25 cellular contexts compared by ENCODE assay signal in the genomic region with DNA sequence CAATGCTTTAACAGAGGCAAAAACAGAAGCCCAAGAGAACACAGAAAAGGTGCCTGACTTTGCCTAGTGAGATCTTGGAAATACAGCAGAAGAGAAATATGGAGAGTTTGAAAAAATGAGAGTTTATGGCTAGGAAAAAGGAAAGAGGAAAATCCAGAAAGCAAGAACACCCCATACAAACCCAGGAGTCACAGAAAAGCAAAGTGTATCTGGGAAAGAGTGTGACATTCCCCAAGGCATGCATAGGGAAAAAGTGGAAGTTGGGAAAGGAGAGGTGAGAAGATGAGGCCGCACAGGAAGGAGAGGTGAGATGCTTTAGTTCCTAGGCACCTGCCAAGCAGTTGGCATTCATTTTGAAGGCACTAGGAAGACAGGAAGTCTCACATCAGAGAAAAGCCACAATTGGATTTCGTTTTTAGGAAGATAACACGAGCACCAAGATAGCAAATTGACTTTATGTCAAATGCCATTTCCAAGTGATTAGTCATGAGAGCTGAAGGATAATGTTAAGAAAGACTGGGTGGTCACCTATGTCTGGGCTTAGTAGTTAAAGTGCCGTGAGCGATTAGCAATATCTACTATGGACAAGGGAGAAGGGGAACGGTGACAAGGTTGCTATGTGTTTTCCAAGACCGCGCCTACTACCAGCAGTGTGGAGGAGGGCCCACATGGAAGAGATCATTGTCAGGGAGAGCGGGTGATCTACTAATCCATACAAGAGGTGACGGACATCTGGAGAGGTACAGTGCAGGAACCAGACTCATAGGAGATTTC.
A peak's percentile ranks its signal among the peaks of the same experiment; 100 is the strongest.
DNase-seq lines count a peak whose midpoint lies in the region; ATAC-seq and TF ChIP-seq lines count a peak whose summit lies in the region.
"Had no signal": no experiment of that assay in that cellular context is flagged by ENCODE, and none has a peak within 500 bp of the region (broad histone marks: within the 10 kb centered on the region; RNA-seq: fewer than 3 reads in every experiment).

No MANE protein-coding gene starts in this region.

- no peaks in the 10 kb centered on the region for H3K79me2 ChIP-seq in ACC112 (ENCODE audit: control insufficient read depth, insufficient read depth, low read length, unreplicated experiment)
- H3K79me2 ChIP-seq: hepatocyte had no signal

- H3K27ac Mint-ChIP-seq in HFFc6 = peak overlapping the region; percentile 62; the same call in 1 of the 2 replicates
- no peak overlapping the region for H3K27ac Mint-ChIP-seq in activated T-helper 1 cell treated with anti-CD3 and anti-CD28 coated beads, Interleukin-12 subunit alpha, Interleukin-12 subunit beta, Interleukin-2, Interleukin-4 antibody, amounts not matched to agents 30 ng/mL and 10 ng/mL and 1 ng/mL, durations not matched to agents 14 hours and 24 hours and 36 hours
- no peak overlapping the region for H3K27ac Mint-ChIP-seq in stimulated activated naive CD8-positive, alpha-beta T cell treated with anti-CD3 and anti-CD28 coated beads, Interleukin-15, amount 100 ng/mL, for 72 hours
- H3K27ac Mint-ChIP-seq: activated CD4-positive, alpha-beta memory T cell treated with anti-CD3 and anti-CD28 coated beads for 36 hours; activated naive CD8-positive, alpha-beta T cell treated with anti-CD3 and anti-CD28 coated beads for 36 hours; CD14-positive monocyte; immature natural killer cell had no signal

- H3K4me1 Mint-ChIP-seq in HFFc6 (ENCODE audit: low read depth) = peaks cover 32% of the 10 kb centered on the region
- peaks cover 5% of the 10 kb centered on the region for H3K4me1 Mint-ChIP-seq in activated T-helper 1 cell treated with anti-CD3 and anti-CD28 coated beads, Interleukin-12 subunit alpha, Interleukin-12 subunit beta, Interleukin-2, Interleukin-4 antibody, amounts not matched to agents 30 ng/mL and 10 ng/mL and 1 ng/mL, durations not matched to agents 14 hours and 24 hours and 36 hours (ENCODE audit: low read depth)
- peaks cover 6% of the 10 kb centered on the region for H3K4me1 Mint-ChIP-seq in stimulated activated naive CD8-positive, alpha-beta T cell treated with anti-CD3 and anti-CD28 coated beads, Interleukin-15, amount 100 ng/mL, for 72 hours
- H3K4me1 Mint-ChIP-seq: activated naive CD8-positive, alpha-beta T cell treated with anti-CD3 and anti-CD28 coated beads for 36 hours; immature natural killer cell had no signal

- intact Hi-C loops in psoas muscle (cut with DNase I) = loop anchor here (5.0 to 10.0 kb wide), 4 partner anchors 544 to 1604 kb away; no protein-coding TSS in a partner anchor
- intact Hi-C loops in activated T-helper 1 cell treated with anti-CD3 and anti-CD28 coated beads, Interleukin-12 subunit alpha, Interleukin-12 subunit beta, Interleukin-2, Interleukin-4 antibody, amounts not matched to agents 30 ng/mL and 10 ng/mL and 1 ng/mL, durations not matched to agents 14 hours and 24 hours and 36 hours (cut with micrococcal nuclease) = loop anchor here (10.0 kb wide), 2 partner anchors 246 to 544 kb away; no protein-coding TSS in a partner anchor

- WGBS in esophagus, 2 donors = 71 to 79% methylated on average over 10 of the region's 10 CpGs
- 59 to 68% (median 64%) methylated on average over 10 of the region's 10 CpGs for WGBS in psoas muscle, 3 donors

- H3K36me3 Mint-ChIP-seq in HFFc6 (ENCODE audit: low read depth) = no peaks in the 10 kb centered on the region
- no peaks in the 10 kb centered on the region for H3K36me3 Mint-ChIP-seq in activated T-helper 1 cell treated with anti-CD3 and anti-CD28 coated beads, Interleukin-12 subunit alpha, Interleukin-12 subunit beta, Interleukin-2, Interleukin-4 antibody, amounts not matched to agents 30 ng/mL and 10 ng/mL and 1 ng/mL, durations not matched to agents 14 hours and 24 hours and 36 hours (ENCODE audit: low read depth)
- H3K36me3 Mint-ChIP-seq: activated CD4-positive, alpha-beta memory T cell treated with anti-CD3 and anti-CD28 coated beads for 36 hours; activated naive CD8-positive, alpha-beta T cell treated with anti-CD3 and anti-CD28 coated beads for 36 hours; CD14-positive monocyte; immature natural killer cell had no signal

- no peaks in the 10 kb centered on the region for H3K36me3 ChIP-seq in ACC112 (ENCODE audit: insufficient read depth, low read length)
- no peaks in the 10 kb centered on the region for H3K36me3 ChIP-seq in esophagus (ENCODE audit: control insufficient read depth in 2 of 2, insufficient read depth in 2 of 2, low read length in 1 of 2)
- H3K36me3 ChIP-seq in psoas muscle (ENCODE audit: insufficient read depth in 1 of 2, low read depth in 1 of 2) = no peaks in the 10 kb centered on the region
- H3K36me3 ChIP-seq: ascending aorta, prostate gland, SJCRH30 had no signal

- H3K27me3 Mint-ChIP-seq in HFFc6 (ENCODE audit: insufficient read depth) = peaks cover 3% of the 10 kb centered on the region
- peaks cover 27% of the 10 kb centered on the region for H3K27me3 Mint-ChIP-seq in activated T-helper 1 cell treated with anti-CD3 and anti-CD28 coated beads, Interleukin-12 subunit alpha, Interleukin-12 subunit beta, Interleukin-2, Interleukin-4 antibody, amounts not matched to agents 30 ng/mL and 10 ng/mL and 1 ng/mL, durations not matched to agents 14 hours and 24 hours and 36 hours (ENCODE audit: insufficient read depth)
- H3K27me3 Mint-ChIP-seq in stimulated activated naive CD8-positive, alpha-beta T cell treated with anti-CD3 and anti-CD28 coated beads, Interleukin-15, amount 100 ng/mL, for 72 hours = peaks cover 38% of the 10 kb centered on the region

- H3K9me3 Mint-ChIP-seq in HFFc6 = no peaks in the 10 kb centered on the region
- no peaks in the 10 kb centered on the region for H3K9me3 Mint-ChIP-seq in activated T-helper 1 cell treated with anti-CD3 and anti-CD28 coated beads, Interleukin-12 subunit alpha, Interleukin-12 subunit beta, Interleukin-2, Interleukin-4 antibody, amounts not matched to agents 30 ng/mL and 10 ng/mL and 1 ng/mL, durations not matched to agents 14 hours and 24 hours and 36 hours
- H3K9me3 Mint-ChIP-seq in stimulated activated naive CD8-positive, alpha-beta T cell treated with anti-CD3 and anti-CD28 coated beads, Interleukin-15, amount 100 ng/mL, for 72 hours = no peaks in the 10 kb centered on the region
- H3K9me3 Mint-ChIP-seq: activated CD4-positive, alpha-beta memory T cell treated with anti-CD3 and anti-CD28 coated beads for 36 hours; activated naive CD8-positive, alpha-beta T cell treated with anti-CD3 and anti-CD28 coated beads for 36 hours; CD14-positive monocyte; immature natural killer cell; neural crest cell had no signal

- no peak overlapping the region for H3K4me3 Mint-ChIP-seq in HFFc6
- no peak overlapping the region for H3K4me3 Mint-ChIP-seq in activated T-helper 1 cell treated with anti-CD3 and anti-CD28 coated beads, Interleukin-12 subunit alpha, Interleukin-12 subunit beta, Interleukin-2, Interleukin-4 antibody, amounts not matched to agents 30 ng/mL and 10 ng/mL and 1 ng/mL, durations not matched to agents 14 hours and 24 hours and 36 hours
- H3K4me3 Mint-ChIP-seq in stimulated activated naive CD8-positive, alpha-beta T cell treated with anti-CD3 and anti-CD28 coated beads, Interleukin-15, amount 100 ng/mL, for 72 hours = no peak overlapping the region
- H3K4me3 Mint-ChIP-seq: activated CD4-positive, alpha-beta memory T cell treated with anti-CD3 and anti-CD28 coated beads for 36 hours; activated naive CD8-positive, alpha-beta T cell treated with anti-CD3 and anti-CD28 coated beads for 36 hours; CD14-positive monocyte; immature natural killer cell; neural crest cell had no signal

- H2AFZ ChIP-seq in ACC112 (ENCODE audit: low read length, unreplicated experiment) = peak overlapping the region; percentile 4
- H2AFZ ChIP-seq: hepatocyte had no signal

- H3K9me3 ChIP-seq in esophagus (ENCODE audit: control insufficient read depth in 2 of 2, insufficient read depth in 1 of 2, low read depth in 1 of 2, low read length in 1 of 2) (no peaks in the 10 kb centered on the region), psoas muscle (no peaks in the 10 kb centered on the region)
- H3K9me3 ChIP-seq: ascending aorta, prostate gland, SJCRH30 had no signal

- H3K27ac ChIP-seq in ACC112 (ENCODE audit: low read depth, low read length) = peak overlapping the region; percentile 24; the same call in 1 of the 2 replicates
- H3K27ac ChIP-seq in esophagus (ENCODE audit: low read depth in 2 of 2, low read length in 1 of 2) = peak overlapping the region; percentile 0 to 36
- H3K27ac ChIP-seq in psoas muscle = peak overlapping the region; percentile 60
- H3K27ac ChIP-seq: ascending aorta, dorsolateral prefrontal cortex, hepatocyte, prostate gland, SJCRH30 had no signal

- H3K27me3 ChIP-seq in ACC112 (ENCODE audit: insufficient read depth, low read length) (no peaks in the 10 kb centered on the region), esophagus (ENCODE audit: control insufficient read depth in 1 of 2, insufficient read depth in 2 of 2, low read length in 2 of 2) (no peaks in the 10 kb centered on the region), psoas muscle (ENCODE audit: insufficient read depth in 3 of 3, low read length in 2 of 3) (no peaks in the 10 kb centered on the region)
- H3K27me3 ChIP-seq: ascending aorta, hepatocyte, SJCRH30 had no signal

- H3K4me3 ChIP-seq in ACC112 (ENCODE audit: low read depth, low read length) (no peak overlapping the region), esophagus (ENCODE audit: low read depth in 1 of 2, low read length in 2 of 2) (no peak overlapping the region), psoas muscle (no peak overlapping the region)
- H3K4me3 ChIP-seq: ascending aorta, dorsolateral prefrontal cortex, hepatocyte, prostate gland, SJCRH30, skin epidermis had no signal

- ATAC-seq in psoas muscle = peak in 2 of 4 donors; percentile 3 to 9
- ATAC-seq in stimulated activated naive CD8-positive, alpha-beta T cell treated with anti-CD3 and anti-CD28 coated beads, Interleukin-15, amount 100 ng/mL, for 72 hours = no peak
- ATAC-seq: activated CD4-positive, CD25-positive, alpha-beta regulatory T cell treated with anti-CD3 and anti-CD28 coated beads, Interleukin-2, amount 50 U/mL, for 24 hours; Panc1 had no signal

- TF ChIP-seq CTCF in HFFc6 (IDR thresholded peaks at IDR 0.05) = no peak
- TF ChIP-seq CTCF in psoas muscle (IDR thresholded peaks at IDR 0.05) = no peak

- DNase-seq in HFFc6 = no peak
- DNase-seq in psoas muscle = no peak
- no peak for DNase-seq in activated T-helper 1 cell treated with anti-CD3 and anti-CD28 coated beads, Interleukin-12 subunit alpha, Interleukin-12 subunit beta, Interleukin-2, Interleukin-4 antibody, amounts not matched to agents 30 ng/mL and 10 ng/mL and 1 ng/mL, durations not matched to agents 14 hours and 24 hours and 36 hours (ENCODE audit: low spot score)
- DNase-seq in GM19240 (ENCODE audit: insufficient read length, low spot score) = no peak
- DNase-seq in stimulated activated naive CD8-positive, alpha-beta T cell treated with anti-CD3 and anti-CD28 coated beads, Interleukin-15, amount 100 ng/mL, for 72 hours = no peak
- DNase-seq: activated CD4-positive, alpha-beta memory T cell treated with anti-CD3 and anti-CD28 coated beads for 36 hours; activated CD8-positive, alpha-beta memory T cell treated with anti-CD3 and anti-CD28 coated beads, Interleukin-2, amount 50 U/mL, for 48 hours; activated naive CD8-positive, alpha-beta T cell treated with anti-CD3 and anti-CD28 coated beads for 36 hours; dorsolateral prefrontal cortex; immature natural killer cell; KG1; left ventricle myocardium superior; NCI-H146; SJCRH30; T-helper 1 cell had no signal

- H3K4me1 ChIP-seq in ACC112 (ENCODE audit: control insufficient read depth, insufficient read depth, low read length, unreplicated experiment) = peaks cover 11% of the 10 kb centered on the region
- no peaks in the 10 kb centered on the region for H3K4me1 ChIP-seq in esophagus (ENCODE audit: control insufficient read depth in 2 of 2, insufficient read depth in 2 of 2, low read length in 1 of 2)
- peaks cover 15% of the 10 kb centered on the region for H3K4me1 ChIP-seq in psoas muscle
- H3K4me1 ChIP-seq: prostate gland, SJCRH30 had no signal
